Comparison of ENCODE assay signal across 8 cellular contexts in the genomic region with DNA sequence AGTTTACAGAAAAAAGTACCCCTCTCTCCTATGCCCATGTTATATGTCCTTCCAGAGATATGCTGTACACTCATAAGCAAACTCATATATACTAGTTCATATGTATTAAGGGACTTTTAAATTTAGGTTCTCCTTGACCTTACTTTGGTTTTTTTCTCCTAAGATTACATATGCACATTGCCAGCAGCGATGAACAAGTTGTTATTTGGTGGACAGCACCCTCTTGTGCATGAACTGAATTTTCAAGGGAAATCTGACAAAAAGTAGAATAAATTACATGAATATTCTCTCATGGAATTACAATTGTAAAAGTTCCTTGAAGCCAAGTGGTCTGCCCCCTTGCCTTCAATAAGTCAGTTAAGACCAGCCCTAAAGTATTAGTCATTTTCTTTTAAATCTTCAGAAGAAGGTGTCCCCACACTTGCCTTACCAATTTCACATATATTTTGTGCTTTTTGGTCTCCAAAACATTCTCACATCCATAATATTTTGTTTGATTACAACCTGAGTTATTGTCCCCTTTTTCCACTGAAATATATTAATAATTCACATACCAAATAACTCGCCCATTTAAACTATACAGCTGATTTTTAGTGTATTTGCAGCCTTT.
DNase-seq lines count a peak whose midpoint lies in the region; ATAC-seq and TF ChIP-seq lines count a peak whose summit lies in the region.

No MANE protein-coding gene starts in this region.

- no peaks in the 10 kb centered on the region for H3K9me3 Mint-ChIP-seq in stimulated activated naive B cell treated with anti-CD40 and anti-IgM and Interleukin-4, amounts not matched to agents 10 μg/mL and 1 μg/mL and 100 μg/mL, for 72 hours

- no peaks in the 10 kb centered on the region for H3K4me1 Mint-ChIP-seq in stimulated activated naive B cell treated with anti-CD40 and anti-IgM and Interleukin-4, amounts not matched to agents 10 μg/mL and 1 μg/mL and 100 μg/mL, for 72 hours

- H3K4me3 Mint-ChIP-seq in stimulated activated naive B cell treated with anti-CD40 and anti-IgM and Interleukin-4, amounts not matched to agents 10 μg/mL and 1 μg/mL and 100 μg/mL, for 72 hours = no peak overlapping the region

- in situ Hi-C loops in astrocyte of the cerebellum (cut with HindIII; ENCODE audit: low sequenced_read_pairs) = no loop called here

- peaks cover 0 to 5% of the 10 kb centered on the region in 2 donors for H3K27me3 Mint-ChIP-seq in stimulated activated naive B cell treated with anti-CD40 and anti-IgM and Interleukin-4, amounts not matched to agents 10 μg/mL and 1 μg/mL and 100 μg/mL, for 72 hours

- H3K36me3 Mint-ChIP-seq in stimulated activated naive B cell treated with anti-CD40 and anti-IgM and Interleukin-4, amounts not matched to agents 10 μg/mL and 1 μg/mL and 100 μg/mL, for 72 hours = no peaks in the 10 kb centered on the region

- ATAC-seq in GM19467 (IDR thresholded peaks at IDR 0.05; ENCODE audit: unreplicated experiment) (peak; percentile 66), GM21526 (IDR thresholded peaks at IDR 0.05; ENCODE audit: low FRiP score, unreplicated experiment) (no peak)
- ATAC-seq in stimulated activated naive B cell treated with anti-CD40 and anti-IgM and Interleukin-4, amounts not matched to agents 10 μg/mL and 1 μg/mL and 100 μg/mL, for 72 hours (replicated peaks) = peak; percentile 67 to 72

- H3K27ac Mint-ChIP-seq in stimulated activated naive B cell treated with anti-CD40 and anti-IgM and Interleukin-4, amounts not matched to agents 10 μg/mL and 1 μg/mL and 100 μg/mL, for 72 hours = no peak overlapping the region

- TF ChIP-seq CTCF in LNCAP (IDR thresholded peaks at IDR 0.05) = peak; percentile 53
- TF ChIP-seq CTCF in astrocyte of the cerebellum (IDR thresholded peaks at IDR 0.05; ENCODE audit: low read depth, low read length, missing control alignments) = peak; percentile 58

- peak; percentile 63 for DNase-seq in DMS 273 (lab: John Stamatoyannopoulos, UW; ENCODE audit: unreplicated experiment)
- peak; percentile 51 for DNase-seq in astrocyte of the cerebellum (ENCODE audit: low read depth)
- peak; percentile 11 for DNase-seq in iPS DF 4.7 (ENCODE audit: extremely low read depth, low spot score)
- no peak for DNase-seq in stimulated activated naive B cell treated with anti-CD40 and anti-IgM and Interleukin-4, amounts not matched to agents 10 μg/mL and 1 μg/mL and 100 μg/mL, for 72 hours
- DNase-seq in GOT3 (lab: John Stamatoyannopoulos, UW) = no peak

- no peak overlapping the region for H3K4me3 ChIP-seq in astrocyte of the cerebellum (ENCODE audit: low read depth, low read length)

Comparison
In these comparisons a context has a peak if more than half of its experiments do, and no peak if none do; other contexts are left out.
1. DNase-seq: peak in DMS 273 (single experiment), astrocyte of the cerebellum (single experiment) and iPS DF 4.7 (single experiment); none in stimulated activated naive B cell treated with anti-CD40 and anti-IgM and Interleukin-4, amounts not matched to agents 10 μg/mL and 1 μg/mL and 100 μg/mL, for 72 hours (single experiment) and GOT3 (single experiment).